ENCODE assay signal across 9 cellular contexts in genomic region chr5:173707392-173707791, GRCh38.
DNase-seq lines count a peak whose midpoint lies in the region; ATAC-seq and TF ChIP-seq lines count a peak whose summit lies in the region.
"Had no signal": no experiment of that assay in that cellular context is flagged by ENCODE, and none has a peak within 500 bp of the region (broad histone marks: within the 10 kb centered on the region; RNA-seq: fewer than 3 reads in every experiment).

No MANE protein-coding gene starts in this region.

- no peak overlapping the region for H3K27ac Mint-ChIP-seq in T-helper 2 cell treated with Interferon-gamma antibody and Interleukin-4, amounts not matched to agents 5 μg/mL and 100 μg/mL, for 36 hours

- no peaks in the 10 kb centered on the region for H3K27me3 Mint-ChIP-seq in T-helper 2 cell treated with Interferon-gamma antibody and Interleukin-4, amounts not matched to agents 5 μg/mL and 100 μg/mL, for 36 hours (ENCODE audit: low read depth)

- H3K4me3 ChIP-seq in AG09309 (ENCODE audit: control insufficient read depth, low read depth, low read length): no peak overlapping the region

- no peaks in the 10 kb centered on the region for H3K9me3 Mint-ChIP-seq in T-helper 2 cell treated with Interferon-gamma antibody and Interleukin-4, amounts not matched to agents 5 μg/mL and 100 μg/mL, for 36 hours

- no peaks in the 10 kb centered on the region for H3K4me1 Mint-ChIP-seq in T-helper 2 cell treated with Interferon-gamma antibody and Interleukin-4, amounts not matched to agents 5 μg/mL and 100 μg/mL, for 36 hours (ENCODE audit: low read depth)

- peak; percentile 68 for ATAC-seq in GM21423 (IDR thresholded peaks at IDR 0.05; ENCODE audit: unreplicated experiment)
- ATAC-seq: Panc1 had no signal

- H3K36me3 Mint-ChIP-seq in T-helper 2 cell treated with Interferon-gamma antibody and Interleukin-4, amounts not matched to agents 5 μg/mL and 100 μg/mL, for 36 hours (ENCODE audit: low read depth): no peaks in the 10 kb centered on the region

- no peak for TF ChIP-seq CTCF in AG09309 (IDR thresholded peaks at IDR 0.05; ENCODE audit: control insufficient read depth, insufficient read depth, low read depth, low read length, missing control alignments)

- no peak overlapping the region for H3K4me3 Mint-ChIP-seq in T-helper 2 cell treated with Interferon-gamma antibody and Interleukin-4, amounts not matched to agents 5 μg/mL and 100 μg/mL, for 36 hours

- peak; percentile 71 for DNase-seq in AG09309 (ENCODE audit: low read depth)
- peak; percentile 55 to 75 for DNase-seq in NCI-H526 (lab: John Stamatoyannopoulos, UW)
- DNase-seq in germinal center (ENCODE audit: low spot score): peak; percentile 56
- no peak for DNase-seq in activated naive CD4-positive, alpha-beta T cell treated with anti-CD3 and anti-CD28 coated beads, Interleukin-2, amount 50 U/mL, for 16 hours
- no peak for DNase-seq in T-helper 2 cell treated with Interferon-gamma antibody and Interleukin-4, amounts not matched to agents 5 μg/mL and 100 μg/mL, for 36 hours (ENCODE audit: low spot score)
- no peak for DNase-seq in stimulated activated CD4-positive, alpha-beta T cell treated with anti-CD3 and anti-CD28 coated beads, Interleukin-4, amount 100 ng/mL, for 1 hour
- no peak for DNase-seq in pons (ENCODE audit: low spot score)

Comparison
In these comparisons a context has a peak if more than half of its experiments do, and no peak if none do; other contexts are left out.
1. DNase-seq: peak in AG09309 (single experiment), NCI-H526 (2 of 2) and germinal center (single experiment); none in activated naive CD4-positive, alpha-beta T cell treated with anti-CD3 and anti-CD28 coated beads, Interleukin-2, amount 50 U/mL, for 16 hours (single experiment), T-helper 2 cell treated with Interferon-gamma antibody and Interleukin-4, amounts not matched to agents 5 μg/mL and 100 μg/mL, for 36 hours (single experiment), stimulated activated CD4-positive, alpha-beta T cell treated with anti-CD3 and anti-CD28 coated beads, Interleukin-4, amount 100 ng/mL, for 1 hour (single experiment) and pons (single experiment).